ENCODE assay signal across 1 cellular context in the genomic region with DNA sequence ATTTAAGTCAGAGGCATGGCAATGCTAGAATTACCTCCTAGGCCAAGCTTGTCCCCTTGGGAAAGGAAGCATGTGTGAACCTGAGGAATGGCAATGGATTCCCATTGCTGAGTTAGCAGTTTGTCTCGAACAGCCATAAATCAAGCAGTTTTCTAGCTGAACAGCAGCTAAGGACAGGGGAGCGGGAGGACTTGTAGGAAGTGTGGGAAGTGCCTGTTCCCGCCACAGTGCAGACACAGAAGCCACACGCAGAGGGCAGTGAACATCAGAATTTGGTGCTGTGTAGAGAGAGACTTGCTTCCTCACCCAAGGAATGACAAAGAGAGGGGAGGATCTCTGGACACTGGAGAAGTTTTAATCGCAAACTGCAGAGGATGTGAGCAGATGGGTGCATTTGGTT.
TF ChIP-seq lines count a peak whose summit lies in the region.

No MANE protein-coding gene starts in this region.

TF ChIP-seq in K562, 482 proteins besides CTCF, POLR2A, EP300 and RAD21 (continued from another document):
- TF ChIP-seq PBX2 (CRISPR knock-in tag; IDR thresholded peaks at IDR 0.05; ENCODE audit: low read depth) (no peak), PBX2 (tag; conservative IDR thresholded peaks at IDR 0.05; ENCODE audit: low read depth) (peak; percentile 74), NBN (IDR thresholded peaks at IDR 0.05; ENCODE audit: low read depth) (no peak)
TF ChIP-seq in K562: peak in this region for 10.
